Comparison of ENCODE assay signal across 2 cellular contexts in the genomic region with DNA sequence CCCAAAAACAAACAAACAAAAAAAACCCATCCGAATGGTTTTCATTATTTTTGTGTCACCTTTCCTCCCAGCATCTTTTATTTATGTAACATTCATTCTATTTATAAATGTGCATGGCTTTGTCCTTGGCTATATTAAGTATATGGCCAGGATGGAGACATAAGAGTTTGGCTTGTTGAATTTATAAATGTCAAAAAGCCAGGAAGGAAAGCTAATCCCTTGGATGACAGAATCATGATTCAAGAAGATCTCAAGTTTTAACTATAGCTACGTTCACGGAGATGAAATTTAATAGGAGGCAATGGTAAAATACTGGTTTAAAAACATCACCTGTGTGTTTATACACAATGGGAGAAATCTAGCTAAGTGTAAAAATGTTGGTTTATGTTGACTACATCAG.
TF ChIP-seq lines count a peak whose summit lies in the region.

No MANE protein-coding gene starts in this region.

TF ChIP-seq in SK-N-SH, 30 proteins besides CTCF, POLR2A, EP300 and RAD21:
- TF ChIP-seq FOXM1 (IDR thresholded peaks at IDR 0.05; ENCODE audit: low read depth) (no peak), EZH2phosphoT487 (IDR thresholded peaks at IDR 0.05; ENCODE audit: borderline replicate concordance, low read depth) (no peak), SIN3A (IDR thresholded peaks at IDR 0.05; ENCODE audit: borderline replicate concordance, low read depth, low read length) (no peak), RFX5 (IDR thresholded peaks at IDR 0.05; ENCODE audit: low read length) (no peak), TAF1 (IDR thresholded peaks at IDR 0.05; ENCODE audit: borderline replicate concordance, low read depth, low read length) (no peak)

TF ChIP-seq in SK-N-SH treated with all-trans-retinoic acid at 6 μM for 48 hours, 23 proteins besides CTCF, POLR2A, EP300 and RAD21:
- TF ChIP-seq, protein P1, sequence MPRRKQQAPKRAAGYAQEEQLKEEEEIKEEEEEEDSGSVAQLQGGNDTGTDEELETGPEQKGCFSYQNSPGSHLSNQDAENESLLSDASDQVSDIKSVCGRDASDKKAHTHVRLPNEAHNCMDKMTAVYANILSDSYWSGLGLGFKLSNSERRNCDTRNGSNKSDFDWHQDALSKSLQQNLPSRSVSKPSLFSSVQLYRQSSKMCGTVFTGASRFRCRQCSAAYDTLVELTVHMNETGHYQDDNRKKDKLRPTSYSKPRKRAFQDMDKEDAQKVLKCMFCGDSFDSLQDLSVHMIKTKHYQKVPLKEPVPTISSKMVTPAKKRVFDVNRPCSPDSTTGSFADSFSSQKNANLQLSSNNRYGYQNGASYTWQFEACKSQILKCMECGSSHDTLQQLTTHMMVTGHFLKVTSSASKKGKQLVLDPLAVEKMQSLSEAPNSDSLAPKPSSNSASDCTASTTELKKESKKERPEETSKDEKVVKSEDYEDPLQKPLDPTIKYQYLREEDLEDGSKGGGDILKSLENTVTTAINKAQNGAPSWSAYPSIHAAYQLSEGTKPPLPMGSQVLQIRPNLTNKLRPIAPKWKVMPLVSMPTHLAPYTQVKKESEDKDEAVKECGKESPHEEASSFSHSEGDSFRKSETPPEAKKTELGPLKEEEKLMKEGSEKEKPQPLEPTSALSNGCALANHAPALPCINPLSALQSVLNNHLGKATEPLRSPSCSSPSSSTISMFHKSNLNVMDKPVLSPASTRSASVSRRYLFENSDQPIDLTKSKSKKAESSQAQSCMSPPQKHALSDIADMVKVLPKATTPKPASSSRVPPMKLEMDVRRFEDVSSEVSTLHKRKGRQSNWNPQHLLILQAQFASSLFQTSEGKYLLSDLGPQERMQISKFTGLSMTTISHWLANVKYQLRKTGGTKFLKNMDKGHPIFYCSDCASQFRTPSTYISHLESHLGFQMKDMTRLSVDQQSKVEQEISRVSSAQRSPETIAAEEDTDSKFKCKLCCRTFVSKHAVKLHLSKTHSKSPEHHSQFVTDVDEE (CRISPR knock-in tag; IDR thresholded peaks at IDR 0.05), result no peak
- TF ChIP-seq SNAI2 (CRISPR knock-in tag; IDR thresholded peaks at IDR 0.05), result no peak
- no peak for TF ChIP-seq TOX (CRISPR knock-in tag; IDR thresholded peaks at IDR 0.05; ENCODE audit: borderline replicate concordance)
- no peak for TF ChIP-seq ISL1 (CRISPR knock-in tag; IDR thresholded peaks at IDR 0.05)
- TF ChIP-seq ZC3H10 (CRISPR knock-in tag; IDR thresholded peaks at IDR 0.05), result no peak
